Comparison of ENCODE assay signal across 8 cellular contexts in the genomic region with DNA sequence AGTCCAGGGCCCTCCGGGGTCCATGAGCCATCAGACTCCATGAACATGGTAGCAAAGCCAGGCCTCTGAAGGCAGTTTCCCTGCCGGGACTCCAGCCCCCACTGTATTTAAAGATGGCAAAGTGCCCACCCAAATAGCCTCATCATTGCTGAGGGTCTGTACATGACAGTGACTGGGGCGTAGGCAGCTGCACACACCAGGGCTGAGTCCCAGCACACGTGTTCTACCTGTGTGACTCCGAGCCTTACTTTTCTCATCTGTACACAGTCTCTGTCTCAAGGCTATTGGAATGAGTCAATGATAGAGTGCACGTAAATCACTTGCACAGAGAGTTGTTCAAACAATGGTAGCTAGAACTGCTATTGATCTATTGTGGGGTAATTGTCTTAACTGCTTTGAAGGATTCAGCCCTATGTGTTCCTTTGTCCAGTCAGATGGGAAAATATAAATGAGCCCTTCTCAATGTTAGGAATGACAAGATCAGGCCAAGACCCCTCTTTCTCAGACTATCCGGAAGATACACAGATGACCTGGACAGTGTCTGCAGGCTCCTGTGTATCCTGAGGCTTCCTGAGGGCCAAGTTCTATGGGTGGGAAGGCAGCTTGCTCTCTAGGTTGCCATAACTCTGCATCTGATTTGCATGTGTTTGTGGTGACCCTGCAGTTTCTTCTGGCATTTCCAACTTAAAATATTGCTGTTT. TPM values are rescaled to one million over a fixed set of nuclear protein-coding genes. Genes with fewer than 3 reads are reported as not detected.
DNase-seq lines count a peak whose midpoint lies in the region; ATAC-seq and TF ChIP-seq lines count a peak whose summit lies in the region.

No MANE protein-coding gene starts in this region.

- no peak for TF ChIP-seq CTCF in GM12864 (IDR thresholded peaks at IDR 0.05; ENCODE audit: low read depth, low read length, missing control alignments)
- TF ChIP-seq CTCF in neural cell (IDR thresholded peaks at IDR 0.05; ENCODE audit: poor library complexity, severe bottlenecking), result no peak
- TF ChIP-seq CTCF in GM13977 (IDR thresholded peaks at IDR 0.05; ENCODE audit: extremely low read depth, insufficient read depth, missing control alignments), result no peak
- TF ChIP-seq CTCF in mucosa of descending colon (IDR thresholded peaks at IDR 0.05), result no peak

- H4K20me1 ChIP-seq in neural cell (ENCODE audit: insufficient read depth), result no peaks in the 10 kb centered on the region

- H3K4me1 ChIP-seq in mucosa of descending colon (ENCODE audit: low read depth), result peaks cover 34% of the 10 kb centered on the region

- intact Hi-C loops in mucosa of descending colon (cut with DNase I, micrococcal nuclease), result no loop called here

- H3K36me3 ChIP-seq in neural cell (ENCODE audit: insufficient read depth, low read length), result no peaks in the 10 kb centered on the region
- no peaks in the 10 kb centered on the region for H3K36me3 ChIP-seq in mucosa of descending colon (ENCODE audit: low read depth)

- no peaks in the 10 kb centered on the region for H3K9me2 ChIP-seq in neural cell (ENCODE audit: insufficient read depth, low read length)

- H3K4me2 ChIP-seq in neural cell (ENCODE audit: low read length), result peak overlapping the region; percentile 67

- H3F3A ChIP-seq in neural cell (ENCODE audit: insufficient read depth, low read length, poor library complexity, severe bottlenecking), result no peaks in the 10 kb centered on the region

- no peak for TF ChIP-seq RAD21 in neural cell (conservative IDR thresholded peaks at IDR 0.05)

- H3K27ac ChIP-seq in neural cell (ENCODE audit: low read length), result peak overlapping the region; percentile 56

- peak overlapping the region; percentile 99 for H3K27ac Mint-ChIP-seq in activated naive CD8-positive, alpha-beta T cell

- H3K79me2 ChIP-seq in neural cell (replicated peaks; ENCODE audit: insufficient read depth, low read length), result no peaks in the 10 kb centered on the region

- H3K4me3 Mint-ChIP-seq in activated naive CD8-positive, alpha-beta T cell, result peak overlapping the region; percentile 94

- TF ChIP-seq EP300 in neural cell (conservative IDR thresholded peaks at IDR 0.05; ENCODE audit: poor library complexity, severe bottlenecking), result no peak

- H3K4me3 ChIP-seq in GM12864 (ENCODE audit: low read depth, low read length) (peak overlapping the region; percentile 81; the same call in 1 of the 2 replicates), neural cell (ENCODE audit: low read length) (peak overlapping the region; percentile 76), mucosa of descending colon (no peak overlapping the region)

- no peaks in the 10 kb centered on the region for H3K27me3 ChIP-seq in neural cell (ENCODE audit: insufficient read depth, low read depth, low read length)

- peak overlapping the region; percentile 78 for H3K9ac ChIP-seq in neural cell (ENCODE audit: low read length)

- peaks cover 4% of the 10 kb centered on the region for H3K36me3 Mint-ChIP-seq in activated naive CD8-positive, alpha-beta T cell

- DNase-seq in GM12864 (ENCODE audit: low read depth) (no peak), GM13977 (ENCODE audit: low spot score) (no peak), mucosa of descending colon (no peak), HK-2 (ENCODE audit: unreplicated experiment) (no peak), hippocampal formation (lab: John Stamatoyannopoulos, UW) (no peak)

- in situ Hi-C loops in GM13977 (cut with MboI; ENCODE audit: low pct_unique_long_range_greater_than_20kb, low sequenced_read_pairs, unreplicated experiment), result no loop called here

- no peaks in the 10 kb centered on the region for H3K27me3 Mint-ChIP-seq in activated naive CD8-positive, alpha-beta T cell

- H3K4me1 Mint-ChIP-seq in activated naive CD8-positive, alpha-beta T cell (ENCODE audit: low read depth), result peaks cover 68% of the 10 kb centered on the region

- H3K9me3 ChIP-seq in neural cell (ENCODE audit: low read length) (no peaks in the 10 kb centered on the region), mucosa of descending colon (no peaks in the 10 kb centered on the region)

- ATAC-seq in HG03520 (IDR thresholded peaks at IDR 0.05; ENCODE audit: unreplicated experiment), result peak; percentile 39
- no peak for ATAC-seq in mucosa of descending colon

- no peak overlapping the region for H2AFZ ChIP-seq in neural cell (ENCODE audit: low read depth, low read length)

- no peaks in the 10 kb centered on the region for H3K9me3 Mint-ChIP-seq in activated naive CD8-positive, alpha-beta T cell (ENCODE audit: low read depth)

TF ChIP-seq in neural cell, 6 proteins besides CTCF, POLR2A, EP300 and RAD21:
- TF ChIP-seq, protein P1, sequence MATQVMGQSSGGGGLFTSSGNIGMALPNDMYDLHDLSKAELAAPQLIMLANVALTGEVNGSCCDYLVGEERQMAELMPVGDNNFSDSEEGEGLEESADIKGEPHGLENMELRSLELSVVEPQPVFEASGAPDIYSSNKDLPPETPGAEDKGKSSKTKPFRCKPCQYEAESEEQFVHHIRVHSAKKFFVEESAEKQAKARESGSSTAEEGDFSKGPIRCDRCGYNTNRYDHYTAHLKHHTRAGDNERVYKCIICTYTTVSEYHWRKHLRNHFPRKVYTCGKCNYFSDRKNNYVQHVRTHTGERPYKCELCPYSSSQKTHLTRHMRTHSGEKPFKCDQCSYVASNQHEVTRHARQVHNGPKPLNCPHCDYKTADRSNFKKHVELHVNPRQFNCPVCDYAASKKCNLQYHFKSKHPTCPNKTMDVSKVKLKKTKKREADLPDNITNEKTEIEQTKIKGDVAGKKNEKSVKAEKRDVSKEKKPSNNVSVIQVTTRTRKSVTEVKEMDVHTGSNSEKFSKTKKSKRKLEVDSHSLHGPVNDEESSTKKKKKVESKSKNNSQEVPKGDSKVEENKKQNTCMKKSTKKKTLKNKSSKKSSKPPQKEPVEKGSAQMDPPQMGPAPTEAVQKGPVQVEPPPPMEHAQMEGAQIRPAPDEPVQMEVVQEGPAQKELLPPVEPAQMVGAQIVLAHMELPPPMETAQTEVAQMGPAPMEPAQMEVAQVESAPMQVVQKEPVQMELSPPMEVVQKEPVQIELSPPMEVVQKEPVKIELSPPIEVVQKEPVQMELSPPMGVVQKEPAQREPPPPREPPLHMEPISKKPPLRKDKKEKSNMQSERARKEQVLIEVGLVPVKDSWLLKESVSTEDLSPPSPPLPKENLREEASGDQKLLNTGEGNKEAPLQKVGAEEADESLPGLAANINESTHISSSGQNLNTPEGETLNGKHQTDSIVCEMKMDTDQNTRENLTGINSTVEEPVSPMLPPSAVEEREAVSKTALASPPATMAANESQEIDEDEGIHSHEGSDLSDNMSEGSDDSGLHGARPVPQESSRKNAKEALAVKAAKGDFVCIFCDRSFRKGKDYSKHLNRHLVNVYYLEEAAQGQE (IDR thresholded peaks at IDR 0.05; ENCODE audit: borderline replicate concordance), result no peak
- no peak for TF ChIP-seq SMC3 (conservative IDR thresholded peaks at IDR 0.05; ENCODE audit: poor library complexity)
- TF ChIP-seq EZH2 (IDR thresholded peaks at IDR 0.05; ENCODE audit: borderline replicate concordance, insufficient read depth, low read length, poor library complexity, severe bottlenecking), result no peak
- TF ChIP-seq TAF1 (IDR thresholded peaks at IDR 0.05; ENCODE audit: low read depth), result no peak

RNA-seq across cellular contexts. Expression of a gene that starts 48.9 kb away (rescaled TPM):
- 3.2 and 4.0 TPM in 2 replicates for polyA plus RNA-seq in neural cell
- polyA minus RNA-seq in neural cell, result 6.5 and 8.5 TPM in 2 replicates
- total RNA-seq in mucosa of descending colon, result 1 to 10 TPM; 5.3 to 7.6 (median 5.8) TPM

RNA-seq across cellular contexts. Expression of a gene that starts 56.1 kb away (rescaled TPM):
- 36.1 and 37.1 TPM in 2 replicates for polyA plus RNA-seq in neural cell
- 18.0 and 20.3 TPM in 2 replicates for polyA minus RNA-seq in neural cell
- 10 to 100 TPM; 36.8 to 47.8 (median 43.9) TPM for total RNA-seq in mucosa of descending colon
